Comparison of ENCODE assay signal across 1 cellular context in the genomic region with DNA sequence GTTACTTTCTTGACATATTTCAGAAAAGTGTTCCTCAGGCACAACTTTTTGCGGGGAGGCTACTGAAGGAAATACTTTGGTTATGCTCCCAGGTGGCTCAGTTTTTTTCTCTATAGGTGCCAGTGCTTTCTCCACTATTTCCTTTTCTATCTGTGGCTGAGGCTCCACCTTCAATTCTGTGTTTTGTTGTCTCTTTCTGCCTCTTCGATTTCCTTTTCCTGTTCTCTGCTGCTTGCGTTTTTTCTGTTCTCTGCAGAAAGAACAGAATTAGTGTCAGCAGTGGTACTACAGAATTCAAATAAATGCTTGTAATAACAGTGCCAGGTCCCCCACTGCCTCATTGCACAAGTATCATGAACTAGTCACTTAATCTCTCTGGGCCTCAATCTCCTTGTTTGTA.
TF ChIP-seq lines count a peak whose summit lies in the region.

No MANE protein-coding gene starts in this region.

TF ChIP-seq in GM12878, 131 proteins besides CTCF, POLR2A, EP300 and RAD21:
- TF ChIP-seq, protein P1, sequence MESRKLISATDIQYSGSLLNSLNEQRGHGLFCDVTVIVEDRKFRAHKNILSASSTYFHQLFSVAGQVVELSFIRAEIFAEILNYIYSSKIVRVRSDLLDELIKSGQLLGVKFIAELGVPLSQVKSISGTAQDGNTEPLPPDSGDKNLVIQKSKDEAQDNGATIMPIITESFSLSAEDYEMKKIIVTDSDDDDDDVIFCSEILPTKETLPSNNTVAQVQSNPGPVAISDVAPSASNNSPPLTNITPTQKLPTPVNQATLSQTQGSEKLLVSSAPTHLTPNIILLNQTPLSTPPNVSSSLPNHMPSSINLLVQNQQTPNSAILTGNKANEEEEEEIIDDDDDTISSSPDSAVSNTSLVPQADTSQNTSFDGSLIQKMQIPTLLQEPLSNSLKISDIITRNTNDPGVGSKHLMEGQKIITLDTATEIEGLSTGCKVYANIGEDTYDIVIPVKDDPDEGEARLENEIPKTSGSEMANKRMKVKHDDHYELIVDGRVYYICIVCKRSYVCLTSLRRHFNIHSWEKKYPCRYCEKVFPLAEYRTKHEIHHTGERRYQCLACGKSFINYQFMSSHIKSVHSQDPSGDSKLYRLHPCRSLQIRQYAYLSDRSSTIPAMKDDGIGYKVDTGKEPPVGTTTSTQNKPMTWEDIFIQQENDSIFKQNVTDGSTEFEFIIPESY (IDR thresholded peaks at IDR 0.05): no peak
- TF ChIP-seq, protein P2, sequence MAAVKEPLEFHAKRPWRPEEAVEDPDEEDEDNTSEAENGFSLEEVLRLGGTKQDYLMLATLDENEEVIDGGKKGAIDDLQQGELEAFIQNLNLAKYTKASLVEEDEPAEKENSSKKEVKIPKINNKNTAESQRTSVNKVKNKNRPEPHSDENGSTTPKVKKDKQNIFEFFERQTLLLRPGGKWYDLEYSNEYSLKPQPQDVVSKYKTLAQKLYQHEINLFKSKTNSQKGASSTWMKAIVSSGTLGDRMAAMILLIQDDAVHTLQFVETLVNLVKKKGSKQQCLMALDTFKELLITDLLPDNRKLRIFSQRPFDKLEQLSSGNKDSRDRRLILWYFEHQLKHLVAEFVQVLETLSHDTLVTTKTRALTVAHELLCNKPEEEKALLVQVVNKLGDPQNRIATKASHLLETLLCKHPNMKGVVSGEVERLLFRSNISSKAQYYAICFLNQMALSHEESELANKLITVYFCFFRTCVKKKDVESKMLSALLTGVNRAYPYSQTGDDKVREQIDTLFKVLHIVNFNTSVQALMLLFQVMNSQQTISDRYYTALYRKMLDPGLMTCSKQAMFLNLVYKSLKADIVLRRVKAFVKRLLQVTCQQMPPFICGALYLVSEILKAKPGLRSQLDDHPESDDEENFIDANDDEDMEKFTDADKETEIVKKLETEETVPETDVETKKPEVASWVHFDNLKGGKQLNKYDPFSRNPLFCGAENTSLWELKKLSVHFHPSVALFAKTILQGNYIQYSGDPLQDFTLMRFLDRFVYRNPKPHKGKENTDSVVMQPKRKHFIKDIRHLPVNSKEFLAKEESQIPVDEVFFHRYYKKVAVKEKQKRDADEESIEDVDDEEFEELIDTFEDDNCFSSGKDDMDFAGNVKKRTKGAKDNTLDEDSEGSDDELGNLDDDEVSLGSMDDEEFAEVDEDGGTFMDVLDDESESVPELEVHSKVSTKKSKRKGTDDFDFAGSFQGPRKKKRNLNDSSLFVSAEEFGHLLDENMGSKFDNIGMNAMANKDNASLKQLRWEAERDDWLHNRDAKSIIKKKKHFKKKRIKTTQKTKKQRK (IDR thresholded peaks at IDR 0.05; ENCODE audit: low read depth, low read length): no peak
- TF ChIP-seq TBL1XR1 (IDR thresholded peaks at IDR 0.05; ENCODE audit: low read depth, low read length) (no peak), RELA (IDR thresholded peaks at IDR 0.05; ENCODE audit: borderline replicate concordance, partially characterized antibody) (no peak)
